In the genomic region with DNA sequence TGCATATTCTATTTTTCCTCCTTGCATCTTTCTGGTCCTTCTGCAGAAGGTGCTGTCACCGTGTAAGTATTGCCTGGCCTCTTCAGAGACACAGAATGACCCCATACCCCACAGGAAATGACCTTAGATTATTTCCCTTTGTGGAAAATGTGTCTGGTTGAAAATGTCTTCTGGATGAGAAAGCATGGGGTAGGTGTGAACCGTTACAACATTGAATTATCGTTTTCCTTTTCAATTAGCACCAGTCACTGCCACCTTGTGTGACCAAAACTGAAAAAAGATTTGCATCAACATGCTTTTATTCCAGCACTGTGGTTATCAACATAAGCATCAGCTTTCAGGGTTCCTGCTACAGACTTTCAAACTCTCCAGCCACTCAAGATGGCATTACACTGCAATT, we compare ENCODE assay signal across 19 cellular contexts. TPM values are rescaled to one million over a fixed set of nuclear protein-coding genes. Genes with fewer than 3 reads are reported as not detected.
A peak's percentile ranks its signal among the peaks of the same experiment; 100 is the strongest.
DNase-seq lines count a peak whose midpoint lies in the region; ATAC-seq lines count a peak whose summit lies in the region.
"Had no signal": no experiment of that assay in that cellular context is flagged by ENCODE, and none has a peak within 500 bp of the region (broad histone marks: within the 10 kb centered on the region; RNA-seq: fewer than 3 reads in every experiment).

No MANE protein-coding gene starts in this region.

- no peaks in the 10 kb centered on the region for H3K9me3 Mint-ChIP-seq in activated T-helper 17 cell treated with anti-CD3 and anti-CD28 coated beads, Interleukin-2, amount 50 U/mL, for 72 hours
- H3K9me3 Mint-ChIP-seq: endodermal cell had no signal

- no peaks in the 10 kb centered on the region for H3K4me1 Mint-ChIP-seq in activated T-helper 17 cell treated with anti-CD3 and anti-CD28 coated beads, Interleukin-2, amount 50 U/mL, for 72 hours

- H3K4me3 Mint-ChIP-seq in activated T-helper 17 cell treated with anti-CD3 and anti-CD28 coated beads, Interleukin-2, amount 50 U/mL, for 72 hours: no peak overlapping the region
- H3K4me3 Mint-ChIP-seq: endodermal cell, neural crest cell had no signal

- ATAC-seq in GM18508 (IDR thresholded peaks at IDR 0.05; ENCODE audit: insufficient read depth, unreplicated experiment): peak; percentile 71
- ATAC-seq in GM19452 (IDR thresholded peaks at IDR 0.05; ENCODE audit: unreplicated experiment): peak; percentile 85
- ATAC-seq in HG02884 (IDR thresholded peaks at IDR 0.05; ENCODE audit: unreplicated experiment): peak; percentile 65
- ATAC-seq in activated T-helper 17 cell treated with anti-CD3 and anti-CD28 coated beads, Interleukin-2, amount 50 U/mL, for 72 hours (replicated peaks): peak; percentile 65
- no peak for ATAC-seq in left colon
- ATAC-seq: Panc1 had no signal

- H3K27me3 Mint-ChIP-seq in activated T-helper 17 cell treated with anti-CD3 and anti-CD28 coated beads, Interleukin-2, amount 50 U/mL, for 72 hours: peaks cover 14% of the 10 kb centered on the region

- H3K27ac Mint-ChIP-seq in activated T-helper 17 cell treated with anti-CD3 and anti-CD28 coated beads, Interleukin-2, amount 50 U/mL, for 72 hours: no peak overlapping the region
- H3K27ac Mint-ChIP-seq: endodermal cell had no signal

- intact Hi-C loops in left colon (cut with DNase I, micrococcal nuclease): no loop called here

- DNase-seq in dermis blood vessel endothelial cell (no peak), left colon (no peak), NCI-H2227 (lab: John Stamatoyannopoulos, UW; ENCODE audit: unreplicated experiment) (no peak), UCSD-AML1 (lab: John Stamatoyannopoulos, UW; ENCODE audit: unreplicated experiment) (no peak)
- DNase-seq: activated CD4-positive, alpha-beta T cell treated with anti-CD3 and anti-CD28 coated beads for 48 hours; activated CD8-positive, alpha-beta memory T cell treated with anti-CD3 and anti-CD28 coated beads, Interleukin-2, amount 50 U/mL, for 4 hours; activated gamma-delta T cell treated with Interleukin-2 at 50 U/mL for 16 hours; endodermal cell; H7; spleen; T1000; tibial artery had no signal

- no peaks in the 10 kb centered on the region for H3K36me3 Mint-ChIP-seq in activated T-helper 17 cell treated with anti-CD3 and anti-CD28 coated beads, Interleukin-2, amount 50 U/mL, for 72 hours (ENCODE audit: low read depth)

RNA-seq across cellular contexts. Expression of a gene that starts 58.0 kb away (rescaled TPM):
- total RNA-seq in activated T-helper 17 cell treated with anti-CD3 and anti-CD28 coated beads, Interleukin-2, amount 50 U/mL, for 72 hours: 100 to 1,000 TPM; 139 to 146 TPM
- 10.2 and 18.5 TPM in 2 replicates for total RNA-seq in dermis blood vessel endothelial cell
- 10 to 100 TPM; 28.4 to 33.7 TPM for total RNA-seq in left colon
- total RNA-seq: HT-29 had no signal
